14 cellular contexts compared by ENCODE assay signal in genomic region chr1:60746278-60746761, GRCh38.
A peak's percentile ranks its signal among the peaks of the same experiment; 100 is the strongest.
DNase-seq lines count a peak whose midpoint lies in the region; ATAC-seq and TF ChIP-seq lines count a peak whose summit lies in the region.
"Had no signal": no experiment of that assay in that cellular context is flagged by ENCODE, and none has a peak within 500 bp of the region (broad histone marks: within the 10 kb centered on the region; RNA-seq: fewer than 3 reads in every experiment).

No MANE protein-coding gene starts in this region.

- intact Hi-C loops in left cardiac atrium (cut with DNase I) (no loop called here), right lobe of liver (cut with DNase I) (no loop called here)
- intact Hi-C loops in activated T-helper 1 cell treated with anti-CD3 and anti-CD28 coated beads, Interleukin-12 subunit alpha, Interleukin-12 subunit beta, Interleukin-2, Interleukin-4 antibody, amounts not matched to agents 30 ng/mL and 10 ng/mL and 1 ng/mL, durations not matched to agents 14 hours and 24 hours and 36 hours (cut with micrococcal nuclease) = no loop called here

- CTCF ChIA-PET in SK-N-SH (lab: Yijun Ruan, JAX) = interaction anchor here (0.6 to 3.1 kb wide), 5 partner anchors 19 to 775 kb away, joined by 3 to 9 read pairs (median 4); no protein-coding TSS in a partner anchor

- H3K9me3 ChIP-seq in SK-N-SH (no peaks in the 10 kb centered on the region), right lobe of liver (no peaks in the 10 kb centered on the region)
- H3K9me3 ChIP-seq: body of pancreas had no signal

- no peaks in the 10 kb centered on the region for H3K36me3 Mint-ChIP-seq in activated T-helper 1 cell treated with anti-CD3 and anti-CD28 coated beads, Interleukin-12 subunit alpha, Interleukin-12 subunit beta, Interleukin-2, Interleukin-4 antibody, amounts not matched to agents 30 ng/mL and 10 ng/mL and 1 ng/mL, durations not matched to agents 14 hours and 24 hours and 36 hours (ENCODE audit: low read depth)
- H3K36me3 Mint-ChIP-seq: CD14-positive monocyte had no signal

- H3K4me1 Mint-ChIP-seq in activated T-helper 1 cell treated with anti-CD3 and anti-CD28 coated beads, Interleukin-12 subunit alpha, Interleukin-12 subunit beta, Interleukin-2, Interleukin-4 antibody, amounts not matched to agents 30 ng/mL and 10 ng/mL and 1 ng/mL, durations not matched to agents 14 hours and 24 hours and 36 hours (ENCODE audit: low read depth) = no peaks in the 10 kb centered on the region
- H3K4me1 Mint-ChIP-seq: activated B cell treated with CpG ODN at 0.5 μM for 24 hours, CD14-positive monocyte had no signal

- no peak for TF ChIP-seq POLR2A in right lobe of liver (IDR thresholded peaks at IDR 0.05)

- POLR2A ChIA-PET in SK-N-SH (lab: Yijun Ruan, JAX) = interaction anchor here (1.3 kb wide), 1 partner anchor 49 kb away, joined by 4 read pairs; no protein-coding TSS in a partner anchor

- H3K27ac Mint-ChIP-seq in activated T-helper 1 cell treated with anti-CD3 and anti-CD28 coated beads, Interleukin-12 subunit alpha, Interleukin-12 subunit beta, Interleukin-2, Interleukin-4 antibody, amounts not matched to agents 30 ng/mL and 10 ng/mL and 1 ng/mL, durations not matched to agents 14 hours and 24 hours and 36 hours = no peak overlapping the region
- H3K27ac Mint-ChIP-seq: activated B cell treated with CpG ODN at 0.5 μM for 24 hours, CD14-positive monocyte had no signal

- no peak for TF ChIP-seq CTCF in SK-N-SH (IDR thresholded peaks at IDR 0.05)
- no peak for TF ChIP-seq CTCF in right lobe of liver (IDR thresholded peaks at IDR 0.05)

- peak overlapping the region in 1 of 2 experiments; percentile 96; a peak in 2 of 4 replicates for H3K27ac ChIP-seq in SK-N-SH (ENCODE audit: low read depth in 2 of 2, low read length in 1 of 2)
- H3K27ac ChIP-seq in right lobe of liver = no peak overlapping the region
- H3K27ac ChIP-seq: body of pancreas had no signal

- peak; percentile 55 to 94 for ATAC-seq in left cardiac atrium
- ATAC-seq in right lobe of liver = no peak
- ATAC-seq: body of pancreas had no signal

- H3K9ac ChIP-seq in SK-N-SH = no peak overlapping the region

- H3K4me3 ChIP-seq in SK-N-SH (ENCODE audit: low read depth in 2 of 2, low read length in 1 of 2) (no peak overlapping the region), right lobe of liver (no peak overlapping the region)
- H3K4me3 ChIP-seq: body of pancreas had no signal

- H3K79me2 ChIP-seq in SK-N-SH (ENCODE audit: insufficient read depth) = no peaks in the 10 kb centered on the region

- no peaks in the 10 kb centered on the region for H4K20me1 ChIP-seq in SK-N-SH (ENCODE audit: insufficient read depth)

- WGBS in SK-N-SH (ENCODE audit: low lambda C conversion rate) = 17% methylated on average over 9 of the region's 11 CpGs
- 65% methylated on average over 6 of the region's 11 CpGs for WGBS in right lobe of liver (ENCODE audit: insufficient coverage, low coverage, low lambda C conversion rate, missing lambda C conversion rate)

- H2AFZ ChIP-seq in SK-N-SH (ENCODE audit: low read depth) = no peak overlapping the region

- H3K9me2 ChIP-seq in SK-N-SH = no peaks in the 10 kb centered on the region

- no peak overlapping the region for H3K4me3 Mint-ChIP-seq in activated T-helper 1 cell treated with anti-CD3 and anti-CD28 coated beads, Interleukin-12 subunit alpha, Interleukin-12 subunit beta, Interleukin-2, Interleukin-4 antibody, amounts not matched to agents 30 ng/mL and 10 ng/mL and 1 ng/mL, durations not matched to agents 14 hours and 24 hours and 36 hours
- H3K4me3 Mint-ChIP-seq: activated B cell treated with CpG ODN at 0.5 μM for 24 hours, CD14-positive monocyte had no signal

- H3K36me3 ChIP-seq in SK-N-SH (replicated peaks in 1 of 2; ENCODE audit: control insufficient read depth in 1 of 2, insufficient read depth in 2 of 2, low read length in 1 of 2) (no peaks in the 10 kb centered on the region), right lobe of liver (no peaks in the 10 kb centered on the region)

- H3K27me3 Mint-ChIP-seq in activated T-helper 1 cell treated with anti-CD3 and anti-CD28 coated beads, Interleukin-12 subunit alpha, Interleukin-12 subunit beta, Interleukin-2, Interleukin-4 antibody, amounts not matched to agents 30 ng/mL and 10 ng/mL and 1 ng/mL, durations not matched to agents 14 hours and 24 hours and 36 hours (ENCODE audit: insufficient read depth) = peaks cover 1% of the 10 kb centered on the region
- H3K27me3 Mint-ChIP-seq: activated B cell treated with CpG ODN at 0.5 μM for 24 hours had no signal

- peaks cover 0 to 13% of the 10 kb centered on the region in 2 experiments; a peak in 2 of 4 replicates for H3K4me1 ChIP-seq in SK-N-SH (ENCODE audit: control insufficient read depth in 1 of 2, insufficient read depth in 2 of 2, low read depth in 1 of 2, low read length in 1 of 2)
- no peaks in the 10 kb centered on the region for H3K4me1 ChIP-seq in right lobe of liver
- H3K4me1 ChIP-seq: body of pancreas had no signal

- no peaks in the 10 kb centered on the region for H3K9me3 Mint-ChIP-seq in activated T-helper 1 cell treated with anti-CD3 and anti-CD28 coated beads, Interleukin-12 subunit alpha, Interleukin-12 subunit beta, Interleukin-2, Interleukin-4 antibody, amounts not matched to agents 30 ng/mL and 10 ng/mL and 1 ng/mL, durations not matched to agents 14 hours and 24 hours and 36 hours
- H3K9me3 Mint-ChIP-seq: activated B cell treated with CpG ODN at 0.5 μM for 24 hours had no signal

- no peak; a peak in 1 of 4 replicates for TF ChIP-seq EP300 in SK-N-SH (IDR thresholded peaks at IDR 0.05; ENCODE audit: borderline replicate concordance in 1 of 2, low read depth in 1 of 2, low read length in 1 of 2)

- DNase-seq in NCI-H146 (lab: John Stamatoyannopoulos, UW) = peak; percentile 54
- peak; percentile 70 for DNase-seq in SK-N-SH
- DNase-seq in left cardiac atrium = peak; percentile 37
- peak; percentile 62 for DNase-seq in retina
- DNase-seq in activated T-helper 1 cell treated with anti-CD3 and anti-CD28 coated beads, Interleukin-12 subunit alpha, Interleukin-12 subunit beta, Interleukin-2, Interleukin-4 antibody, amounts not matched to agents 30 ng/mL and 10 ng/mL and 1 ng/mL, durations not matched to agents 14 hours and 24 hours and 36 hours (ENCODE audit: low spot score) = no peak
- no peak for DNase-seq in activated CD4-positive, CD25-positive, alpha-beta regulatory T cell treated with anti-CD3 and anti-CD28 coated beads, Interleukin-2, amount 50 U/mL, for 72 hours
- DNase-seq in germinal center (ENCODE audit: low spot score) = no peak
- DNase-seq in right lobe of liver = no peak
- DNase-seq: activated B cell treated with CpG ODN at 0.5 μM for 24 hours, body of pancreas, Kasumi-1, mammary epithelial cell, NCI-H524 treated with DMSO at 0.1 percent for 48 hours had no signal

- no peaks in the 10 kb centered on the region for H3K27me3 ChIP-seq in SK-N-SH (ENCODE audit: insufficient read depth)
- H3K27me3 ChIP-seq in right lobe of liver = no peaks in the 10 kb centered on the region
- H3K27me3 ChIP-seq: body of pancreas had no signal

- no peaks in the 10 kb centered on the region for H3F3A ChIP-seq in SK-N-SH (replicated peaks; ENCODE audit: insufficient read depth)

- 0 out of 2 replicates have a peak, but pooled peaks have one; percentile 2 for TF ChIP-seq RAD21 in SK-N-SH (IDR thresholded peaks at IDR 0.05; ENCODE audit: low read length)

- no peak overlapping the region for H3K4me2 ChIP-seq in SK-N-SH

TF ChIP-seq in SK-N-SH, 30 proteins besides CTCF, POLR2A, EP300 and RAD21:
- TF ChIP-seq FOXJ3 (CRISPR knock-in tag; IDR thresholded peaks at IDR 0.05) = peak; percentile 11; the same call in 1 of the 2 replicates
- TF ChIP-seq SIN3A (IDR thresholded peaks at IDR 0.05; ENCODE audit: borderline replicate concordance, low read depth, low read length) = no peak
- TF ChIP-seq JUND (IDR thresholded peaks at IDR 0.05) = no peak
- TF ChIP-seq GABPA (IDR thresholded peaks at IDR 0.05; ENCODE audit: low read depth) = no peak
- peak; percentile 17; the same call in 1 of the 2 replicates for TF ChIP-seq RCOR1 (IDR thresholded peaks at IDR 0.05; ENCODE audit: low read length)
- no peak for TF ChIP-seq ELF1 (IDR thresholded peaks at IDR 0.05)
- TF ChIP-seq YY1 (IDR thresholded peaks at IDR 0.05; ENCODE audit: low read depth) = no peak
- TF ChIP-seq NFIC (IDR thresholded peaks at IDR 0.05; ENCODE audit: borderline replicate concordance) = no peak
- TF ChIP-seq MAX (IDR thresholded peaks at IDR 0.05; ENCODE audit: low read depth) = no peak
- TF ChIP-seq FOSL2 (IDR thresholded peaks at IDR 0.05; ENCODE audit: borderline replicate concordance, low read depth) = no peak
- TF ChIP-seq GATA2 (CRISPR knock-in tag; IDR thresholded peaks at IDR 0.05) = no peak
- TF ChIP-seq TCF12 (IDR thresholded peaks at IDR 0.05) = 0 out of 2 replicates have a peak, but pooled peaks have one; percentile 12
- TF ChIP-seq MEF2A (IDR thresholded peaks at IDR 0.05; ENCODE audit: borderline replicate concordance, low read depth) = no peak
- peak; percentile 41; the same call in 1 of the 2 replicates for TF ChIP-seq MXI1 (IDR thresholded peaks at IDR 0.05; ENCODE audit: low read depth, low read length)
- TF ChIP-seq NRF1 (IDR thresholded peaks at IDR 0.05; ENCODE audit: low read depth, low read length) = no peak
- TF ChIP-seq TAF1 (IDR thresholded peaks at IDR 0.05; ENCODE audit: borderline replicate concordance, low read depth, low read length) = no peak

Comparison
In these comparisons a context has a peak if more than half of its experiments do, and no peak if none do; other contexts are left out.
1. DNase-seq: peak in NCI-H146 (single experiment), SK-N-SH (single experiment), left cardiac atrium (single experiment) and retina (single experiment); none in activated T-helper 1 cell treated with anti-CD3 and anti-CD28 coated beads, Interleukin-12 subunit alpha, Interleukin-12 subunit beta, Interleukin-2, Interleukin-4 antibody, amounts not matched to agents 30 ng/mL and 10 ng/mL and 1 ng/mL, durations not matched to agents 14 hours and 24 hours and 36 hours (single experiment), activated CD4-positive, CD25-positive, alpha-beta regulatory T cell treated with anti-CD3 and anti-CD28 coated beads, Interleukin-2, amount 50 U/mL, for 72 hours (single experiment), germinal center (single experiment) and right lobe of liver (0 of 3).
2. ATAC-seq: peak in left cardiac atrium (2 of 2); none in right lobe of liver (0 of 4).